ENCODE assay signal across 13 cellular contexts in the genomic region with DNA sequence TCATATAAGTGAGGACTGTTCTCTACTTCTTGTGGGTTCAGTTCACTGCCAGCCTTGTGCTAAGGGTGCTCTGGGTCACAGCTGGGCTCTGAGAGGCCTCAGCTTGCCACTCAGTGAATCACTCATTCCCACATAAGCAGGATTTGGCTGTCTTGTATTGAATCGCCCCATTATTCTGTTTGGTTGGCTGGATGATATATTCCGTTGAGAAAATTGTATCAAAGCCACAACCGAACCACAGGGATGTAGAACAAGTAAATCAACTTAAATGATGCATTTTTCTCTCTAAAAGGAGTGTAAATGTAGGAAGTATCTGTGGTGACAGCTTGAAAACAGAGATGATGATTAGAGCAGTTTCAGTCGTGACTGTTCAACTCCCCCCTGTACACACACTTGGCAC. TPM values are rescaled to one million over a fixed set of nuclear protein-coding genes. Genes with fewer than 3 reads are reported as not detected.
DNase-seq lines count a peak whose midpoint lies in the region; TF ChIP-seq lines count a peak whose summit lies in the region.
"Had no signal": no experiment of that assay in that cellular context is flagged by ENCODE, and none has a peak within 500 bp of the region (broad histone marks: within the 10 kb centered on the region; RNA-seq: fewer than 3 reads in every experiment).

No MANE protein-coding gene starts in this region.

- H3K18ac ChIP-seq in H9 (ENCODE audit: insufficient read length, low read depth, low read length) = no peak overlapping the region

- H2AFZ ChIP-seq in H9 (ENCODE audit: low read length) = no peak overlapping the region
- H2AFZ ChIP-seq: neural progenitor cell, PC-9 had no signal

- no peak overlapping the region for H3K27ac ChIP-seq in RWPE1
- H3K27ac ChIP-seq in H9 (ENCODE audit: insufficient read length, low read depth, low read length) = no peak overlapping the region
- H3K27ac ChIP-seq: neural progenitor cell, PC-9 had no signal

- H3K27me3 ChIP-seq in H7 (ENCODE audit: control insufficient read depth, insufficient read depth, low read length) = no peaks in the 10 kb centered on the region
- H3K27me3 ChIP-seq in H9 (ENCODE audit: insufficient read depth, low read length) = no peaks in the 10 kb centered on the region
- H3K27me3 ChIP-seq: neural progenitor cell had no signal

- peak; percentile 4 for DNase-seq in NCI-H82 (lab: John Stamatoyannopoulos, UW)
- no peak for DNase-seq in NCI-H82 treated with DMSO at 0.1 percent for 48 hours (lab: John Stamatoyannopoulos, UW; ENCODE audit: unreplicated experiment)
- DNase-seq in RWPE1 (ENCODE audit: low spot score) = peak; percentile 26
- DNase-seq in effector CD4-positive, alpha-beta T cell = peak; percentile 11
- DNase-seq in stimulated activated CD4-positive, alpha-beta T cell treated with anti-CD3 and anti-CD28 coated beads, Interleukin-1b, Interleukin-23, amount 100 ng/mL, for 48 hours = peak; percentile 49
- no peak for DNase-seq in NCI-H187 (lab: John Stamatoyannopoulos, UW)
- no peak for DNase-seq in H7
- DNase-seq in H9 = no peak
- DNase-seq: 8988T, activated B cell treated with CpG ODN at 0.5 μM for 24 hours, Karpas-422, PC-9 had no signal

- peaks cover 3% of the 10 kb centered on the region; the same call in 1 of the 2 replicates for H3K4me1 ChIP-seq in H9 (ENCODE audit: insufficient read depth, low read length)

- H4K20me1 ChIP-seq in H9 (ENCODE audit: control insufficient read depth, insufficient read depth, insufficient read length) = no peaks in the 10 kb centered on the region

- CTCF ChIA-PET in RWPE1 (lab: Yijun Ruan, JAX) = interaction anchor here (0.6 to 0.8 kb wide), 3 partner anchors 59 to 473 kb away, joined by 3 to 4 read pairs (median 4); no protein-coding TSS in a partner anchor

- no peaks in the 10 kb centered on the region for H3K23me2 ChIP-seq in H9 (ENCODE audit: insufficient read length, low read depth, low read length, poor library complexity, severe bottlenecking)

- no peak overlapping the region for H3K4ac ChIP-seq in H9 (ENCODE audit: low read depth, low read length)

- WGBS in H9 (ENCODE audit: extremely low coverage, insufficient read length, low lambda C conversion rate) = no CpG with 5 or more reads among the region's 4 CpGs

- H3K27ac Mint-ChIP-seq in H9 = no peak overlapping the region
- H3K27ac Mint-ChIP-seq: neural progenitor cell had no signal

- H2BK20ac ChIP-seq in H9 (ENCODE audit: low read depth, low read length, poor library complexity, severe bottlenecking) = no peak overlapping the region

- H3K9me3 ChIP-seq in H9 (ENCODE audit: control insufficient read depth, low read depth, low read length) = no peaks in the 10 kb centered on the region

- peaks cover 0 to 3% of the 10 kb centered on the region in 2 experiments; a peak in 1 of 5 replicates for H3K9me3 Mint-ChIP-seq in H9
- H3K9me3 Mint-ChIP-seq: neural progenitor cell had no signal

- no peak overlapping the region for H3K56ac ChIP-seq in H9 (ENCODE audit: insufficient read length, low read depth, low read length)

- H3K14ac ChIP-seq in H9 (ENCODE audit: insufficient read depth, low read length) = no peak overlapping the region

- H3K79me2 ChIP-seq in H9 (ENCODE audit: insufficient read depth, low read length) = peaks cover 14% of the 10 kb centered on the region; the same call in 1 of the 2 replicates

- no peak overlapping the region for H2BK12ac ChIP-seq in H9 (ENCODE audit: insufficient read length, low read depth, low read length)

- peaks cover 0 to 4% (median 0%) of the 10 kb centered on the region in 3 experiments; a peak in 3 of 7 replicates for H3K36me3 Mint-ChIP-seq in H9 (ENCODE audit: insufficient read depth in 1 of 3, low read depth in 3 of 3)

- H3K4me3 Mint-ChIP-seq in H9 = no peak overlapping the region
- H3K4me3 Mint-ChIP-seq: activated B cell treated with CpG ODN at 0.5 μM for 24 hours, neural progenitor cell had no signal

- no peak overlapping the region for H3T11ph ChIP-seq in H9 (ENCODE audit: low read length)

- H4K8ac ChIP-seq in H9 (replicated peaks; ENCODE audit: insufficient read length, low read depth, low read length) = no peak overlapping the region

- no peak overlapping the region for H2BK15ac ChIP-seq in H9 (ENCODE audit: low read depth, low read length)

- H4K5ac ChIP-seq in H9 (ENCODE audit: insufficient read length, low read depth, low read length) = no peak overlapping the region

- H3K36me3 ChIP-seq in H7 (replicated peaks; ENCODE audit: control insufficient read depth, insufficient read depth, low read length) = no peaks in the 10 kb centered on the region
- H3K36me3 ChIP-seq: neural progenitor cell had no signal

- no peak overlapping the region for H3K4me2 ChIP-seq in H9 (ENCODE audit: insufficient read depth, insufficient read length, low read length)
- H3K4me2 ChIP-seq: neural progenitor cell, PC-9 had no signal

- H4K91ac ChIP-seq in H9 (ENCODE audit: insufficient read length, low read depth, low read length) = no peak overlapping the region

- POLR2A ChIA-PET in RWPE1 (lab: Yijun Ruan, JAX; ENCODE audit: low non-redundant PET) = no interaction called here

- H2AK5ac ChIP-seq in H9 (ENCODE audit: insufficient read length, low read length) = no peak overlapping the region

- H2BK5ac ChIP-seq in H9 (ENCODE audit: insufficient read length, low read length) = no peak overlapping the region

- peaks cover 13 to 20% of the 10 kb centered on the region in 2 experiments for H3K4me1 Mint-ChIP-seq in H9

- H3K79me1 ChIP-seq in H9 (ENCODE audit: insufficient read depth, low read depth, low read length, poor library complexity, severe bottlenecking) = peaks cover 6% of the 10 kb centered on the region

- H3K23ac ChIP-seq in H9 (ENCODE audit: insufficient read length, low read depth, low read length) = no peak overlapping the region

- no peak overlapping the region for H3K9ac ChIP-seq in H9 (ENCODE audit: extremely low read depth, insufficient read length, low read length)
- H3K9ac ChIP-seq: neural progenitor cell had no signal

- no peaks in the 10 kb centered on the region for H3K27me3 Mint-ChIP-seq in H9 (ENCODE audit: low read depth)
- H3K27me3 Mint-ChIP-seq: activated B cell treated with CpG ODN at 0.5 μM for 24 hours had no signal

- TF ChIP-seq CTCF in RWPE1 (conservative IDR thresholded peaks at IDR 0.05; ENCODE audit: low read depth) (no peak), H9 (conservative IDR thresholded peaks at IDR 0.05) (no peak)

- no peak overlapping the region for H2BK120ac ChIP-seq in H9 (ENCODE audit: low read depth, low read length, poor library complexity, severe bottlenecking)

- no peak overlapping the region for H3K4me3 ChIP-seq in H7 (ENCODE audit: insufficient read depth, low read depth, low read length)
- H3K4me3 ChIP-seq: neural progenitor cell, PC-9 had no signal

RNA-seq across cellular contexts. Expression of gene TTC39C, which starts 39.6 kb away (rescaled TPM):
- total RNA-seq in H7 (2014; rRNA removed; shearing (Covaris generic)) = 16.2 and 17.4 TPM in 2 replicates
- 16.4 and 18.0 TPM in 2 replicates for total RNA-seq in H9 (2021)

Comparison
In these comparisons a context has a peak if more than half of its experiments do, and no peak if none do; other contexts are left out.
1. DNase-seq: peak in NCI-H82 (single experiment), RWPE1 (single experiment), effector CD4-positive, alpha-beta T cell (single experiment) and stimulated activated CD4-positive, alpha-beta T cell treated with anti-CD3 and anti-CD28 coated beads, Interleukin-1b, Interleukin-23, amount 100 ng/mL, for 48 hours (single experiment); none in NCI-H82 treated with DMSO at 0.1 percent for 48 hours (single experiment), NCI-H187 (0 of 2), H7 (single experiment) and H9 (single experiment).